Comparison of ENCODE assay signal across 16 cellular contexts in the genomic region with DNA sequence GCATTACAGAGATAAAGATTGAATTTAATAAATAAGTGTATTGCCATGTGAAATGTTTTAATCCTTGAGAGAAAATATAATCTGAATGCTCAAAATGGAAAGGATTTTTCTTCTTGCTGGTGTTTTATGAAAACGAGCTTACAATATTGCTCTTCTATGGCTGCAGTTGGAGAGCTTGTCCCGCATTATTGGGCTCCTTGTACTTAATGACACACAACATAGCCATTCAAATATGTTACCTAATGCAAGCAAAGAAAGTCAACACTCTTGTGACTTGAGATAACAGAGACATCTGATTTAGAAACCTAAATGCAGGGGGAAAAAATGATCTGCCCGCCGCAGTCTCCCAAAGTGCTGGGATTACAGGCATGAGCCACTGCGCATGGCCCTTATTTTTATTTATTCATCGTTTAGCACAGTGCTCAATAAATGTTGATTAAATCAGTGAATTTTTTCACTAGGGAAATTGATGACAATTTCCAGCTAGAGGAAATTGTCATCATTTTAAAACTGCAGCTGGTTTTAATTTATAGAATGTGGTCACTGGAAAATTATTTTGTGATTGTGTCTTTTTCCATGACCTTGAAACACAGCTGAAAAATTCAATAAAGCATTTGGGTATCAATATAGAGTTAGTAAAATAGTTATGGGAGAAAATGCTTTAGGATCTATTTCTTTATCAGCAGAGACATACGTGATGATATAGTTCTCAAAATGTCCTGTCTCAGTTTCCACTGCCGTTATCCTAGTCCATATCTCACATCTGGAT. TPM values are rescaled to one million over a fixed set of nuclear protein-coding genes. Genes with fewer than 3 reads are reported as not detected.
DNase-seq lines count a peak whose midpoint lies in the region; ATAC-seq, FAIRE-seq and TF ChIP-seq lines count a peak whose summit lies in the region.
"Had no signal": no experiment of that assay in that cellular context is flagged by ENCODE, and none has a peak within 500 bp of the region (broad histone marks: within the 10 kb centered on the region; RNA-seq: fewer than 3 reads in every experiment).

No MANE protein-coding gene starts in this region.

- TF ChIP-seq POLR2A in HepG2 (IDR thresholded peaks at IDR 0.05; ENCODE audit: insufficient read depth in 1 of 2, low read depth in 2 of 2, low read length in 2 of 2) (no peak), esophagus squamous epithelium (IDR thresholded peaks at IDR 0.05) (no peak)

- no peak for DNase-seq in HepG2 (ENCODE audit: low spot score)
- DNase-seq in esophagus squamous epithelium (lab: John Stamatoyannopoulos, UW) = no peak
- no peak for DNase-seq in psoas muscle
- DNase-seq in aorta = no peak
- no peak for DNase-seq in activated CD4-positive, alpha-beta T cell treated with anti-CD3 and anti-CD28 coated beads for 1 hour
- no peak for DNase-seq in NCI-H748 (lab: John Stamatoyannopoulos, UW; ENCODE audit: unreplicated experiment)
- no peak for DNase-seq in superior temporal gyrus (ENCODE audit: extremely low spot score)
- DNase-seq: activated CD4-positive, CD25-positive, alpha-beta regulatory T cell; activated T-cell treated with anti-CD3 and anti-CD28 coated beads, Interleukin-2, amount 50 U/mL, for 1 hour; GF-D8; NCI-H69; occipital lobe; RPMI8226; T-helper 17 cell had no signal

- WGBS in liver = 67% methylated on average over 8 of the region's 8 CpGs
- WGBS in HepG2 (ENCODE audit: low lambda C conversion rate) = 49% methylated on average over 8 of the region's 8 CpGs
- WGBS in esophagus squamous epithelium, 2 donors = 76 to 80% methylated on average over 8 of the region's 8 CpGs
- 81 to 86% (median 82%) methylated on average over 8 of the region's 8 CpGs for WGBS in psoas muscle, 3 donors
- 49% methylated on average over 8 of the region's 8 CpGs for WGBS in aorta, 2 donors

- no peaks in the 10 kb centered on the region for H3K9me3 ChIP-seq in liver (ENCODE audit: control insufficient read depth in 4 of 4, low read length in 3 of 4)
- H3K9me3 ChIP-seq in HepG2 (ENCODE audit: low read length) = no peaks in the 10 kb centered on the region
- H3K9me3 ChIP-seq in esophagus squamous epithelium = no peaks in the 10 kb centered on the region
- H3K9me3 ChIP-seq in psoas muscle = no peaks in the 10 kb centered on the region
- no peaks in the 10 kb centered on the region for H3K9me3 ChIP-seq in aorta (ENCODE audit: control insufficient read depth, low read length)

- TF ChIP-seq EP300 in HepG2 (IDR thresholded peaks at IDR 0.05; ENCODE audit: low read depth in 2 of 2, low read length in 2 of 2) (no peak), HepG2 (CRISPR knock-in tag; IDR thresholded peaks at IDR 0.05; ENCODE audit: borderline replicate concordance) (no peak)

- H3K4me1 ChIP-seq in liver (ENCODE audit: control insufficient read depth in 4 of 4, insufficient read depth in 4 of 4, low read length in 3 of 4) (peaks cover 0 to 22% (median 8%) of the 10 kb centered on the region in 4 donors), HepG2 (ENCODE audit: insufficient read depth, low read length) (peaks cover 23% of the 10 kb centered on the region), esophagus squamous epithelium (peaks cover 4 to 30% (median 8%) of the 10 kb centered on the region in 3 donors), psoas muscle (peaks cover 8% of the 10 kb centered on the region), aorta (ENCODE audit: control insufficient read depth in 1 of 2, insufficient read depth in 2 of 2, low read length in 2 of 2) (no peaks in the 10 kb centered on the region)

- no TSS peak for BruUV-seq in HepG2 (replicated peaks; lab: Mats Ljungman, UMichigan)

- H3K4me2 ChIP-seq in HepG2 (ENCODE audit: low read depth, low read length) = no peak overlapping the region

- no peaks in the 10 kb centered on the region for H3K27me3 ChIP-seq in liver (ENCODE audit: control insufficient read depth in 4 of 4, insufficient read depth in 4 of 4, low read length in 3 of 4)
- H3K27me3 ChIP-seq in HepG2 (ENCODE audit: control insufficient read depth in 1 of 2, insufficient read depth in 2 of 2, low read length in 2 of 2) = peaks cover 3 to 20% of the 10 kb centered on the region in 2 experiments; a peak in 4 of 5 replicates
- no peaks in the 10 kb centered on the region for H3K27me3 ChIP-seq in esophagus squamous epithelium
- no peaks in the 10 kb centered on the region for H3K27me3 ChIP-seq in psoas muscle (ENCODE audit: insufficient read depth in 3 of 3, low read length in 2 of 3)
- H3K27me3 ChIP-seq in aorta (ENCODE audit: control insufficient read depth in 1 of 2, insufficient read depth in 2 of 2, low read length in 1 of 2) = no peaks in the 10 kb centered on the region

- CTCF ChIA-PET in HepG2 (lab: Yijun Ruan, JAX; ENCODE audit: low intra/inter-chr PET ratio, low total read pairs) = no interaction called here

- in situ Hi-C loops in HepG2 (cut with HindIII; ENCODE audit: extremely low pct_ligation_motif_present, low pct_unique_long_range_greater_than_20kb) = no loop called here

- H3K9ac ChIP-seq in liver (ENCODE audit: low read depth in 1 of 2, low read length in 2 of 2) (peak overlapping the region; percentile 50 to 52), HepG2 (ENCODE audit: insufficient read depth, low read depth, low read length) (no peak overlapping the region)

- intact Hi-C loops in HepG2 (cut with micrococcal nuclease; ENCODE audit: unreplicated experiment) (no loop called here), esophagus squamous epithelium (cut with DNase I) (no loop called here), psoas muscle (cut with DNase I) (loop anchor here in 1 of 2 donors (5.0 kb wide), 1 partner anchor 35 kb away; no protein-coding TSS in a partner anchor), aorta (cut with DNase I) (no loop called here)

- POLR2A ChIA-PET in HepG2 (lab: Yijun Ruan, JAX) = no interaction called here

- no peak for FAIRE-seq in HepG2 (lab: Jason Lieb, UNC)
- FAIRE-seq: D721Med had no signal

- peak overlapping the region in 2 of 3 donors; percentile 17 to 35 for H3K4me3 ChIP-seq in liver (ENCODE audit: low read depth in 1 of 3, low read length in 3 of 3)
- no peak overlapping the region for H3K4me3 ChIP-seq in HepG2 (replicated peaks in 1 of 3; ENCODE audit: insufficient read depth in 1 of 3, low read depth in 2 of 3, low read length in 3 of 3)
- H3K4me3 ChIP-seq in esophagus squamous epithelium = peak overlapping the region in 1 of 4 donors; percentile 80
- H3K4me3 ChIP-seq in psoas muscle = peak overlapping the region; percentile 94
- peak overlapping the region; percentile 15 to 22 for H3K4me3 ChIP-seq in aorta (ENCODE audit: low read length in 2 of 2)

- H2AFZ ChIP-seq in HepG2 (ENCODE audit: low read length) = no peak overlapping the region

- H3K36me3 ChIP-seq in liver (ENCODE audit: control insufficient read depth in 4 of 4, insufficient read depth in 3 of 4, low read depth in 1 of 4, low read length in 3 of 4) (no peaks in the 10 kb centered on the region), HepG2 (replicated peaks in 1 of 2; ENCODE audit: control insufficient read depth in 1 of 2, insufficient read depth in 2 of 2, low read length in 2 of 2) (no peaks in the 10 kb centered on the region), esophagus squamous epithelium (no peaks in the 10 kb centered on the region), psoas muscle (ENCODE audit: insufficient read depth in 1 of 2, low read depth in 1 of 2) (no peaks in the 10 kb centered on the region), aorta (ENCODE audit: control insufficient read depth in 1 of 2, insufficient read depth in 2 of 2, low read length in 1 of 2) (no peaks in the 10 kb centered on the region)

- no peak for TF ChIP-seq RAD21 in liver (IDR thresholded peaks at IDR 0.05)
- TF ChIP-seq RAD21 in HepG2 (CRISPR knock-in tag; IDR thresholded peaks at IDR 0.05) = no peak

- ATAC-seq in HepG2 (no peak), psoas muscle (no peak), aorta (ENCODE audit: low FRiP score) (no peak)
- ATAC-seq: T-helper 17 cell had no signal

- peaks cover 20% of the 10 kb centered on the region for H3K79me2 ChIP-seq in HepG2 (ENCODE audit: insufficient read depth, low read length)

- peak overlapping the region in 1 of 2 donors; percentile 40 for H3K27ac ChIP-seq in liver (ENCODE audit: low read depth in 1 of 2, low read length in 2 of 2)
- no peak overlapping the region for H3K27ac ChIP-seq in HepG2 (ENCODE audit: extremely low read length, insufficient read depth, low read length)
- peak overlapping the region in 3 of 4 donors; percentile 92 to 96 (median 95) for H3K27ac ChIP-seq in esophagus squamous epithelium
- H3K27ac ChIP-seq in psoas muscle = peak overlapping the region; percentile 94
- no peak overlapping the region for H3K27ac ChIP-seq in aorta (ENCODE audit: low read depth in 1 of 2, low read length in 2 of 2)

- H4K20me1 ChIP-seq in HepG2 (ENCODE audit: insufficient read depth, low read length) = no peaks in the 10 kb centered on the region

- no peak for TF ChIP-seq CTCF in liver (IDR thresholded peaks at IDR 0.05; ENCODE audit: low read depth, low read length, missing input control)
- TF ChIP-seq CTCF in HepG2 (CRISPR knock-in tag; IDR thresholded peaks at IDR 0.05) = no peak
- no peak for TF ChIP-seq CTCF in esophagus squamous epithelium (IDR thresholded peaks at IDR 0.05)
- no peak for TF ChIP-seq CTCF in psoas muscle (IDR thresholded peaks at IDR 0.05)

RNA-seq across cellular contexts. Expression of gene PRKD3, which starts 2.4 kb away (rescaled TPM):
- total RNA-seq in liver (10 to 100 TPM in 1 of 2 donors, 1 to 10 TPM in 1; 10.0 to 19.7 TPM), HepG2 (2016; rRNA removed; fragmentation: Illumina TruSeq; extraction: Trizol) (38.4 and 58.2 TPM in 2 replicates), esophagus squamous epithelium (10 to 100 TPM in 3 of 4 donors, 1 to 10 TPM in 1; 7.4 to 25.9 (median 23.2) TPM), psoas muscle (10 to 100 TPM; 17.1 to 21.4 (median 18.8) TPM), aorta (10 to 100 TPM; 43.2 to 54.8 TPM)
- polyA plus RNA-seq in liver (1 to 10 TPM; 4.4 to 6.2 TPM), HepG2 (2011; rRNA removed) (11.1 and 11.6 TPM in 2 replicates), psoas muscle (1 to 10 TPM; 5.5 to 7.1 (median 6.2) TPM), aorta (10 to 100 TPM; 14.1 to 14.8 TPM)
- total RNA-seq in HepG2 (2016; cell fraction: cytosol; rRNA removed; fragmentation: Illumina TruSeq; extraction: Trizol; ENCODE audit: low read depth) = 28.3 and 40.1 TPM in 2 replicates
- 41.3 and 58.4 TPM in 2 replicates for total RNA-seq in HepG2 (2016; cell fraction: insoluble cytoplasmic fraction; rRNA removed; fragmentation: Illumina TruSeq; extraction: Trizol)
- 38.0 and 45.7 TPM in 2 replicates for total RNA-seq in HepG2 (2016; cell fraction: membrane; rRNA removed; fragmentation: Illumina TruSeq; extraction: Trizol)
- total RNA-seq in HepG2 (2016; cell fraction: nucleus; rRNA removed; fragmentation: Illumina TruSeq; extraction: Trizol) = 43.5 and 44.5 TPM in 2 replicates
- polyA plus RNA-seq in HepG2 (2011; cell fraction: cytosol; rRNA removed) = 6.3 and 10.2 TPM in 2 replicates
- polyA plus RNA-seq in HepG2 (2011; cell fraction: nucleus; rRNA removed) = 10.3 and 13.0 TPM in 2 replicates
- polyA plus RNA-seq in HepG2 (2012) = 13.3 and 16.2 TPM in 2 replicates
- 3.5 and 4.0 TPM in 2 replicates for polyA plus RNA-seq in HepG2 (2016; cell fraction: cytosol; fragmentation: Illumina TruSeq; extraction: Trizol; ENCODE audit: low read depth)
- 32.7 and 37.2 TPM in 2 replicates for polyA plus RNA-seq in HepG2 (2016; cell fraction: insoluble cytoplasmic fraction; fragmentation: Illumina TruSeq; extraction: Trizol; ENCODE audit: low read depth)
- 9.9 and 10.3 TPM in 2 replicates for polyA plus RNA-seq in HepG2 (2016; cell fraction: membrane; fragmentation: Illumina TruSeq; extraction: Trizol; ENCODE audit: low read depth)
- 20.8 and 26.2 TPM in 2 replicates for polyA plus RNA-seq in HepG2 (2016; cell fraction: nucleus; fragmentation: Illumina TruSeq; extraction: Trizol; ENCODE audit: insufficient read depth, low read depth)
- 19.1 and 29.6 TPM in 2 replicates for polyA minus RNA-seq in HepG2 (2011; rRNA and poly(A)+ RNA removed; ENCODE audit: low replicate concordance)
- 16.3 and 21.6 TPM in 2 replicates for polyA minus RNA-seq in HepG2 (2011; cell fraction: cytosol; rRNA and poly(A)+ RNA removed)
- 67.1 and 69.1 TPM in 2 replicates for polyA minus RNA-seq in HepG2 (2011; cell fraction: nucleus; rRNA and poly(A)+ RNA removed)

RNA-seq across cellular contexts. Expression of gene QPCT, which starts 17.4 kb away (rescaled TPM):
- total RNA-seq in liver = 1 to 10 TPM; 1.1 to 3.0 TPM
- polyA plus RNA-seq in liver = 1 to 10 TPM in 1 of 2 donors, under 1 TPM in 1; 0.61 to 1.3 TPM
- total RNA-seq in HepG2 (2016; rRNA removed; fragmentation: Illumina TruSeq; extraction: Trizol) = 0.77 TPM in 1 of 2 replicates, not detected in the other
- not detected in 2 replicates for total RNA-seq in HepG2 (2016; cell fraction: cytosol; rRNA removed; fragmentation: Illumina TruSeq; extraction: Trizol; ENCODE audit: low read depth)
- total RNA-seq in HepG2 (2016; cell fraction: insoluble cytoplasmic fraction; rRNA removed; fragmentation: Illumina TruSeq; extraction: Trizol) = 0.39 and 0.48 TPM in 2 replicates
- 0.38 and 0.68 TPM in 2 replicates for total RNA-seq in HepG2 (2016; cell fraction: membrane; rRNA removed; fragmentation: Illumina TruSeq; extraction: Trizol)
- 0.60 and 0.99 TPM in 2 replicates for total RNA-seq in HepG2 (2016; cell fraction: nucleus; rRNA removed; fragmentation: Illumina TruSeq; extraction: Trizol)
- polyA plus RNA-seq in HepG2 (2011; rRNA removed) = 1.1 and 1.2 TPM in 2 replicates
- polyA plus RNA-seq in HepG2 (2011; cell fraction: cytosol; rRNA removed) = 0.64 and 0.86 TPM in 2 replicates
- polyA plus RNA-seq in HepG2 (2011; cell fraction: nucleus; rRNA removed) = 0.29 and 0.35 TPM in 2 replicates
- 0.24 and 0.67 TPM in 2 replicates for polyA plus RNA-seq in HepG2 (2012)
- polyA plus RNA-seq in HepG2 (2016; cell fraction: cytosol; fragmentation: Illumina TruSeq; extraction: Trizol; ENCODE audit: low read depth) = 0.12 and 0.25 TPM in 2 replicates
- 0.21 and 0.29 TPM in 2 replicates for polyA plus RNA-seq in HepG2 (2016; cell fraction: insoluble cytoplasmic fraction; fragmentation: Illumina TruSeq; extraction: Trizol; ENCODE audit: low read depth)
- 0.24 and 0.45 TPM in 2 replicates for polyA plus RNA-seq in HepG2 (2016; cell fraction: membrane; fragmentation: Illumina TruSeq; extraction: Trizol; ENCODE audit: low read depth)
- polyA plus RNA-seq in HepG2 (2016; cell fraction: nucleus; fragmentation: Illumina TruSeq; extraction: Trizol; ENCODE audit: insufficient read depth, low read depth) = 2.1 and 2.6 TPM in 2 replicates
- polyA minus RNA-seq in HepG2 (2011; rRNA and poly(A)+ RNA removed; ENCODE audit: low replicate concordance) = 1.1 TPM in 1 of 2 replicates, not detected in the other
- 1.9 TPM in 1 of 2 replicates, not detected in the other for polyA minus RNA-seq in HepG2 (2011; cell fraction: cytosol; rRNA and poly(A)+ RNA removed)
- 0.99 TPM in 1 of 2 replicates, not detected in the other for polyA minus RNA-seq in HepG2 (2011; cell fraction: nucleus; rRNA and poly(A)+ RNA removed)
- 10 to 100 TPM in 2 of 4 donors, 1 to 10 TPM in 2; 2.1 to 13.7 (median 7.2) TPM for total RNA-seq in esophagus squamous epithelium
- total RNA-seq in psoas muscle = 10 to 100 TPM in 1 of 4 donors, 1 to 10 TPM in 3; 1.4 to 10.6 (median 5.9) TPM
- polyA plus RNA-seq in psoas muscle = 1 to 10 TPM in 2 of 3 donors, under 1 TPM in 1; 0.36 to 2.5 (median 1.0) TPM
- total RNA-seq in aorta = 1 to 10 TPM; 3.8 to 4.0 TPM
- polyA plus RNA-seq in aorta = 1 to 10 TPM; 1.9 to 5.5 TPM

Comparison
In these comparisons a context has a peak if more than half of its experiments do, and no peak if none do; other contexts are left out.
1. H3K4me3 ChIP-seq: peak in liver (2 of 3), psoas muscle (single experiment) and aorta (2 of 2); none in HepG2 (0 of 3).
2. H3K27ac ChIP-seq: peak in esophagus squamous epithelium (3 of 4) and psoas muscle (single experiment); none in HepG2 (single experiment) and aorta (0 of 2).